7 cellular contexts compared by ENCODE assay signal in genomic region chr16:5448798-5449197, GRCh38.
"Had no signal": no experiment of that assay in that cellular context is flagged by ENCODE, and none has a peak within 500 bp of the region (broad histone marks: within the 10 kb centered on the region; RNA-seq: fewer than 3 reads in every experiment).

No MANE protein-coding gene starts in this region.

- DNase-seq: IMR-90, KBM-7 had no signal

- H3K36me3 Mint-ChIP-seq: IgD-negative memory B cell had no signal

- H3K4me3 ChIP-seq: K562 had no signal

- H3K4me3 Mint-ChIP-seq: IgD-negative memory B cell had no signal

- ATAC-seq: HepG2, K562 had no signal

- H3K27ac ChIP-seq: HL-60 had no signal

- H3K4me1 Mint-ChIP-seq: IgD-negative memory B cell had no signal

- FAIRE-seq: HepG2, HTR-8/SVneo, K562 had no signal
